6 cellular contexts compared by ENCODE assay signal in the genomic region with DNA sequence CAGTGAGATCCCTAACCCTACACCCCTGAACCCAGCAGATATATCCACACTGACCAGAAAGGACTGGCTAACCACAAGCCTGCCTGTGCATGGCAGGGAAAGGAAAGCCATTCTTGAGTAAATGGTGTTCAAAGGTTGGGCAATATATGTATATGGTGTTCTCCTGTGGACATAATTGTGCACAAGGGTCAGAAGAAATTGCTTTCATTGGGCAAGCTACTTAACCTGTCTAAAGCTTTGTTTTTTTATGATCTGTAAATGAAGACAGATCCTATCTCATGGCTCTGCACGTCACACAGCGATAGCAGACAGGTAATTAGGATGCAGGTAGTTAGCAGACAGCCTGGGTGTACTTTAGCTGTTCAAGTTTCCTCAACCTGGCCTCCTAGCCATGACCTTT.
A peak's percentile ranks its signal among the peaks of the same experiment; 100 is the strongest.
DNase-seq lines count a peak whose midpoint lies in the region; ATAC-seq and TF ChIP-seq lines count a peak whose summit lies in the region.
"Not testable (repeated sequence)": the region's sequence is repeated elsewhere in the genome, so short reads cannot be mapped to it uniquely, and the experiment has no call there.

No MANE protein-coding gene starts in this region.

- ATAC-seq in mucosa of descending colon, result peak; percentile 76

- H3K9me2 ChIP-seq in PC-9 (ENCODE audit: insufficient read depth), result not testable (repeated sequence)

- CTCF ChIA-PET in CD4-positive, alpha-beta memory T cell (lab: Charles Lee; ENCODE audit: partially characterized antibody); PC-9 (lab: Charles Lee); activated CD4-positive, alpha-beta memory T cell treated with anti-CD3 and anti-CD28 coated beads, Interleukin-2, amount 10 ng/mL, durations not matched to agents 7 days and 5 days (lab: Charles Lee); activated naive CD4-positive, alpha-beta T cell treated with anti-CD3 and anti-CD28 coated beads, Interleukin-2, amount 10 ng/mL, durations not matched to agents 7 days and 5 days (lab: Charles Lee): not testable (repeated sequence)

- H3K9ac ChIP-seq in colonic mucosa (ENCODE audit: low read depth in 2 of 2, low read length in 2 of 2), result not testable (repeated sequence)

- BruUV-seq in PC-9 (replicated peaks; lab: Mats Ljungman, UMichigan), result not testable (repeated sequence)

- DNase-seq in CD4-positive, alpha-beta memory T cell; PC-9; activated CD4-positive, alpha-beta memory T cell treated with anti-CD3 and anti-CD28 coated beads, Interleukin-2, amount 10 ng/mL, durations not matched to agents 7 days and 5 days; activated naive CD4-positive, alpha-beta T cell treated with anti-CD3 and anti-CD28 coated beads, Interleukin-2, amount 10 ng/mL, durations not matched to agents 7 days and 5 days; colonic mucosa; mucosa of descending colon: not testable (repeated sequence)

- peaks cover 27% of the 10 kb centered on the region for H3K4me1 ChIP-seq in CD4-positive, alpha-beta memory T cell (ENCODE audit: insufficient read depth, low read length)
- H3K4me1 ChIP-seq in PC-9 (replicated peaks; ENCODE audit: insufficient read depth), result peaks cover 41% of the 10 kb centered on the region
- not testable (repeated sequence) for H3K4me1 ChIP-seq in colonic mucosa; mucosa of descending colon (ENCODE audit: low read depth)

- TF ChIP-seq CTCF in PC-9 (conservative IDR thresholded peaks at IDR 0.05); colonic mucosa (IDR thresholded peaks at IDR 0.05); mucosa of descending colon (IDR thresholded peaks at IDR 0.05): not testable (repeated sequence)

- not testable (repeated sequence) for H3K4me3 ChIP-seq in CD4-positive, alpha-beta memory T cell (ENCODE audit: low read length in 2 of 2); PC-9; colonic mucosa; mucosa of descending colon

- H3K27ac Mint-ChIP-seq in CD4-positive, alpha-beta memory T cell, result peak overlapping the region in 5 of 7 donors; percentile 27 to 86 (median 70)
- peak overlapping the region; percentile 58 for H3K27ac Mint-ChIP-seq in activated CD4-positive, alpha-beta memory T cell treated with anti-CD3 and anti-CD28 coated beads, Interleukin-2, amount 10 ng/mL, durations not matched to agents 7 days and 5 days
- H3K27ac Mint-ChIP-seq in activated naive CD4-positive, alpha-beta T cell treated with anti-CD3 and anti-CD28 coated beads, Interleukin-2, amount 10 ng/mL, durations not matched to agents 7 days and 5 days, result peak overlapping the region; percentile 67

- H3K9me3 ChIP-seq in CD4-positive, alpha-beta memory T cell (ENCODE audit: control insufficient read depth in 1 of 2, low read length in 2 of 2); PC-9 (ENCODE audit: insufficient read depth, low read depth); colonic mucosa; mucosa of descending colon: not testable (repeated sequence)

- H3K27ac ChIP-seq in CD4-positive, alpha-beta memory T cell (ENCODE audit: low read depth, low read length); PC-9: not testable (repeated sequence)
- H3K27ac ChIP-seq in colonic mucosa, result peak overlapping the region; percentile 58

- not testable (repeated sequence) for H4K20me1 ChIP-seq in PC-9 (ENCODE audit: insufficient read depth)

- H3K27me3 Mint-ChIP-seq in CD4-positive, alpha-beta memory T cell; activated CD4-positive, alpha-beta memory T cell treated with anti-CD3 and anti-CD28 coated beads, Interleukin-2, amount 10 ng/mL, durations not matched to agents 7 days and 5 days; activated naive CD4-positive, alpha-beta T cell treated with anti-CD3 and anti-CD28 coated beads, Interleukin-2, amount 10 ng/mL, durations not matched to agents 7 days and 5 days: not testable (repeated sequence)

- H3K36me3 ChIP-seq in CD4-positive, alpha-beta memory T cell (ENCODE audit: insufficient read depth, low read length); PC-9 (ENCODE audit: low read depth); colonic mucosa; mucosa of descending colon (ENCODE audit: low read depth): not testable (repeated sequence)

- not testable (repeated sequence) for H2AFZ ChIP-seq in PC-9

- H3K27me3 ChIP-seq in CD4-positive, alpha-beta memory T cell (ENCODE audit: insufficient read depth, low read length); PC-9 (ENCODE audit: insufficient read depth, low read depth); colonic mucosa: not testable (repeated sequence)

- H3K4me3 Mint-ChIP-seq in CD4-positive, alpha-beta memory T cell, result peak overlapping the region in 2 of 8 donors; percentile 44 to 59
- not testable (repeated sequence) for H3K4me3 Mint-ChIP-seq in activated CD4-positive, alpha-beta memory T cell treated with anti-CD3 and anti-CD28 coated beads, Interleukin-2, amount 10 ng/mL, durations not matched to agents 7 days and 5 days; activated naive CD4-positive, alpha-beta T cell treated with anti-CD3 and anti-CD28 coated beads, Interleukin-2, amount 10 ng/mL, durations not matched to agents 7 days and 5 days

- H3K36me3 Mint-ChIP-seq in CD4-positive, alpha-beta memory T cell, result not testable (repeated sequence)
- peaks cover 16% of the 10 kb centered on the region for H3K36me3 Mint-ChIP-seq in activated CD4-positive, alpha-beta memory T cell treated with anti-CD3 and anti-CD28 coated beads, Interleukin-2, amount 10 ng/mL, durations not matched to agents 7 days and 5 days (ENCODE audit: low read depth)
- H3K36me3 Mint-ChIP-seq in activated naive CD4-positive, alpha-beta T cell treated with anti-CD3 and anti-CD28 coated beads, Interleukin-2, amount 10 ng/mL, durations not matched to agents 7 days and 5 days, result peaks cover 16% of the 10 kb centered on the region

- not testable (repeated sequence) for H3K9me3 Mint-ChIP-seq in CD4-positive, alpha-beta memory T cell; activated CD4-positive, alpha-beta memory T cell treated with anti-CD3 and anti-CD28 coated beads, Interleukin-2, amount 10 ng/mL, durations not matched to agents 7 days and 5 days; activated naive CD4-positive, alpha-beta T cell treated with anti-CD3 and anti-CD28 coated beads, Interleukin-2, amount 10 ng/mL, durations not matched to agents 7 days and 5 days

- 0 out of 2 replicates have a peak overlapping the region, but pooled peaks have one; percentile 16 for H3K4me2 ChIP-seq in PC-9

- POLR2A ChIA-PET in CD4-positive, alpha-beta memory T cell (lab: Charles Lee; ENCODE audit: partially characterized antibody); PC-9 (lab: Charles Lee; ENCODE audit: unreplicated experiment); activated CD4-positive, alpha-beta memory T cell treated with anti-CD3 and anti-CD28 coated beads, Interleukin-2, amount 10 ng/mL, durations not matched to agents 7 days and 5 days (lab: Charles Lee): not testable (repeated sequence)

- not testable (repeated sequence) for H3F3A ChIP-seq in PC-9 (ENCODE audit: insufficient read depth, low read depth)

- peaks cover 66% of the 10 kb centered on the region for H3K79me2 ChIP-seq in PC-9 (ENCODE audit: low read depth)

- intact Hi-C loops in CD4-positive, alpha-beta memory T cell (cut with micrococcal nuclease); PC-9 (cut with micrococcal nuclease; ENCODE audit: unreplicated experiment); colonic mucosa (cut with DNase I); mucosa of descending colon (cut with DNase I, micrococcal nuclease): not testable (repeated sequence)

- peaks cover 11 to 42% (median 24%) of the 10 kb centered on the region in 4 donors for H3K4me1 Mint-ChIP-seq in CD4-positive, alpha-beta memory T cell
- H3K4me1 Mint-ChIP-seq in activated CD4-positive, alpha-beta memory T cell treated with anti-CD3 and anti-CD28 coated beads, Interleukin-2, amount 10 ng/mL, durations not matched to agents 7 days and 5 days, result peaks cover 36% of the 10 kb centered on the region
- H3K4me1 Mint-ChIP-seq in activated naive CD4-positive, alpha-beta T cell treated with anti-CD3 and anti-CD28 coated beads, Interleukin-2, amount 10 ng/mL, durations not matched to agents 7 days and 5 days, result peaks cover 47% of the 10 kb centered on the region
